In genomic region chr10:61169294-61169693, GRCh38 we compare ENCODE assay signal across 17 cellular contexts.
DNase-seq lines count a peak whose midpoint lies in the region; ATAC-seq lines count a peak whose summit lies in the region.
"Had no signal": no experiment of that assay in that cellular context is flagged by ENCODE, and none has a peak within 500 bp of the region (broad histone marks: within the 10 kb centered on the region; RNA-seq: fewer than 3 reads in every experiment).

No MANE protein-coding gene starts in this region.

- peak; percentile 87 for DNase-seq in G401 (ENCODE audit: low spot score)
- DNase-seq in NCI-H2081 treated with DMSO at 0.1 percent for 48 hours (lab: John Stamatoyannopoulos, UW) = peak; percentile 7
- peak; percentile 85 for DNase-seq in cerebellar cortex (ENCODE audit: low spot score)
- peak; percentile 20 for DNase-seq in myocyte (ENCODE audit: low read depth)
- no peak for DNase-seq in NCI-H1092 treated with DMSO at 0.1 percent for 48 hours (lab: John Stamatoyannopoulos, UW)
- DNase-seq in putamen (ENCODE audit: low spot score) = no peak
- DNase-seq: ACHN; CD8-positive, alpha-beta memory T cell; DMS79; MV-4-11; NCI-H1436; NCI-H2029 treated with DMSO at 0.1 percent for 48 hours; NCI-H226; NCI-H524; Peyer's patch; SHP77 had no signal

- no peak for ATAC-seq in GM21786 (IDR thresholded peaks at IDR 0.05; ENCODE audit: unreplicated experiment)

- in situ Hi-C loops in G401 (cut with HindIII; ENCODE audit: low sequenced_read_pairs) = no loop called here

Comparison
In these comparisons a context has a peak if more than half of its experiments do, and no peak if none do; other contexts are left out.
1. DNase-seq: peak in G401 (single experiment), NCI-H2081 treated with DMSO at 0.1 percent for 48 hours (single experiment), cerebellar cortex (single experiment) and myocyte (single experiment); none in NCI-H1092 treated with DMSO at 0.1 percent for 48 hours (single experiment) and putamen (single experiment).